In the genomic region with DNA sequence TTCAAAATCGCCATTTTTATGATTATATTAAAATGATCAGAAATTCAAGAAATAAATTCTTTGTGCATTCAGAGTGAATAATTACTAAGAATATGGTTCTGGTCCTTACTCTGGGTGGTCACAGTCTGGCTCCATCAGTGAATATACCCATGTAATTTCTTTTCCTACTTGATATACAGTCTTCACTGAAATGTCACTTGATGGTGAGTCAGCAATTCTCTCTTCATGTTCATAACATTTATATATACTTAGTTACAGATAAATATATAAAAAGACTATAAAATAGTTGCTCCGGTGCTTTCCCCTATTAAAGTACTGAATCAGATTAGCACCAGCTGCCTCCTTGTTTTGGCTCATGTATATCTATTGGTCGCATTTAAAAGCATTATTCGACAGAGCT, we compare ENCODE assay signal across 17 cellular contexts.
"Had no signal": no experiment of that assay in that cellular context is flagged by ENCODE, and none has a peak within 500 bp of the region (broad histone marks: within the 10 kb centered on the region; RNA-seq: fewer than 3 reads in every experiment).

No MANE protein-coding gene starts in this region.

- H3K4me1 ChIP-seq: esophagus muscularis mucosa, psoas muscle had no signal

- H3K36me3 ChIP-seq: brain microvascular endothelial cell, esophagus muscularis mucosa had no signal

- H3K27ac ChIP-seq: brain microvascular endothelial cell, esophagus muscularis mucosa, psoas muscle had no signal

- FAIRE-seq: frontal cortex, keratinocyte had no signal

- ATAC-seq: activated CD8-positive, alpha-beta memory T cell treated with anti-CD3 and anti-CD28 coated beads, Interleukin-2, amount 10 ng/mL, durations not matched to agents 7 days and 5 days; activated naive CD4-positive, alpha-beta T cell treated with anti-CD3 and anti-CD28 coated beads, Interleukin-2, amount 50 U/mL, for 72 hours; left ventricle myocardium superior; psoas muscle had no signal

- DNase-seq: activated CD4-positive, alpha-beta T cell treated with anti-CD3 and anti-CD28 coated beads, Interleukin-2, amount 50 U/mL, for 48 hours; activated CD4-positive, CD25-positive, alpha-beta regulatory T cell treated with anti-CD3 and anti-CD28 coated beads, Interleukin-2, amount 50 U/mL, for 72 hours; activated CD8-positive, alpha-beta memory T cell treated with anti-CD3 and anti-CD28 coated beads, Interleukin-2, amount 10 ng/mL, durations not matched to agents 7 days and 5 days; activated effector memory CD4-positive, alpha-beta T cell treated with anti-CD3 and anti-CD28 coated beads, Interleukin-2, amount 50 U/mL, for 16 hours; activated T-cell treated with anti-CD3 and anti-CD28 coated beads, Interleukin-2, amount 50 U/mL, for 24 hours; amniotic stem cell; brain microvascular endothelial cell; left ventricle myocardium superior; psoas muscle; stimulated activated CD4-positive, alpha-beta T cell treated with anti-CD3 and anti-CD28 coated beads, Interleukin-12 subunit alpha, Interleukin-12 subunit beta, amount 100 ng/mL, for 4 hours; stimulated activated naive CD4-positive, alpha-beta T cell; substantia nigra; trophoblast cell had no signal

- H3K9me3 ChIP-seq: psoas muscle had no signal

- H3K27me3 ChIP-seq: brain microvascular endothelial cell, esophagus muscularis mucosa had no signal

- H3K4me3 ChIP-seq: esophagus muscularis mucosa, psoas muscle had no signal
